ENCODE assay signal across 24 cellular contexts in genomic region chr20:58016779-58017178, GRCh38.
DNase-seq lines count a peak whose midpoint lies in the region; ATAC-seq and TF ChIP-seq lines count a peak whose summit lies in the region.
"Had no signal": no experiment of that assay in that cellular context is flagged by ENCODE, and none has a peak within 500 bp of the region (broad histone marks: within the 10 kb centered on the region; RNA-seq: fewer than 3 reads in every experiment).

No MANE protein-coding gene starts in this region.

- TF ChIP-seq POLR2A in vagina (IDR thresholded peaks at IDR 0.05): no peak

- POLR2A ChIA-PET in SK-N-SH (lab: Yijun Ruan, JAX): interaction anchor here (1.1 kb wide), 1 partner anchor 14 kb away, joined by 3 read pairs; no protein-coding TSS in a partner anchor

- TSS peak; percentile 57 for BruUV-seq in mammary epithelial cell (replicated peaks; lab: Mats Ljungman, UMichigan)

- H3K79me2 ChIP-seq in SK-N-SH (ENCODE audit: insufficient read depth): no peaks in the 10 kb centered on the region
- no peaks in the 10 kb centered on the region for H3K79me2 ChIP-seq in mammary epithelial cell (ENCODE audit: insufficient read depth, low read length)
- H3K79me2 ChIP-seq in osteoblast (ENCODE audit: insufficient read depth, low read length): no peaks in the 10 kb centered on the region
- H3K79me2 ChIP-seq in Karpas-422 (ENCODE audit: low read length): no peaks in the 10 kb centered on the region

- no peaks in the 10 kb centered on the region for H4K20me1 ChIP-seq in SK-N-SH (ENCODE audit: insufficient read depth)
- no peaks in the 10 kb centered on the region for H4K20me1 ChIP-seq in mammary epithelial cell (ENCODE audit: insufficient read depth, low read length)
- H4K20me1 ChIP-seq in osteoblast (ENCODE audit: insufficient read depth, low read length): no peaks in the 10 kb centered on the region
- no peaks in the 10 kb centered on the region for H4K20me1 ChIP-seq in Karpas-422 (ENCODE audit: insufficient read depth, low read depth, low read length)

- peaks cover 12 to 35% of the 10 kb centered on the region in 2 experiments; a peak in 3 of 4 replicates for H3K4me1 ChIP-seq in SK-N-SH (ENCODE audit: control insufficient read depth in 1 of 2, insufficient read depth in 2 of 2, low read depth in 1 of 2, low read length in 1 of 2)
- H3K4me1 ChIP-seq in mammary epithelial cell (ENCODE audit: insufficient read depth, low read length): peaks cover 42% of the 10 kb centered on the region
- peaks cover 26% of the 10 kb centered on the region for H3K4me1 ChIP-seq in osteoblast (ENCODE audit: insufficient read depth, low read length)
- H3K4me1 ChIP-seq in vagina: peaks cover 51% of the 10 kb centered on the region
- peaks cover 12% of the 10 kb centered on the region for H3K4me1 ChIP-seq in Karpas-422 (ENCODE audit: low read length)
- H3K4me1 ChIP-seq: Caco-2, upper lobe of right lung had no signal

- H3K9me3 ChIP-seq in SK-N-SH (no peaks in the 10 kb centered on the region), mammary epithelial cell (replicated peaks; ENCODE audit: insufficient read depth, low read length) (no peaks in the 10 kb centered on the region), osteoblast (ENCODE audit: low read depth, low read length) (no peaks in the 10 kb centered on the region), vagina (no peaks in the 10 kb centered on the region), Karpas-422 (ENCODE audit: low read length) (no peaks in the 10 kb centered on the region)
- H3K9me3 ChIP-seq: adrenal gland, Caco-2, neutrophil, psoas muscle, upper lobe of right lung had no signal

- H3K9me2 ChIP-seq in SK-N-SH (no peaks in the 10 kb centered on the region), Karpas-422 (replicated peaks; ENCODE audit: insufficient read depth, low read length) (no peaks in the 10 kb centered on the region)

- H3K36me3 ChIP-seq in SK-N-SH (replicated peaks in 1 of 2; ENCODE audit: control insufficient read depth in 1 of 2, insufficient read depth in 2 of 2, low read length in 1 of 2) (no peaks in the 10 kb centered on the region), mammary epithelial cell (ENCODE audit: insufficient read depth, low read length) (no peaks in the 10 kb centered on the region), osteoblast (ENCODE audit: insufficient read depth, low read length) (no peaks in the 10 kb centered on the region), vagina (no peaks in the 10 kb centered on the region), Karpas-422 (ENCODE audit: insufficient read depth, low read length) (no peaks in the 10 kb centered on the region)
- H3K36me3 ChIP-seq: adrenal gland, brain microvascular endothelial cell, left ventricle myocardium inferior, neutrophil, upper lobe of right lung had no signal

- WGBS in SK-N-SH (ENCODE audit: low lambda C conversion rate): 92% methylated on average over 2 of the region's 2 CpGs
- WGBS in mammary epithelial cell (ENCODE audit: low coverage, missing lambda C conversion rate): 94% methylated on average over 2 of the region's 2 CpGs

- H3K9ac ChIP-seq in SK-N-SH: peak overlapping the region; percentile 65; the same call in 1 of the 2 replicates
- peak overlapping the region; percentile 52 for H3K9ac ChIP-seq in mammary epithelial cell (ENCODE audit: insufficient read depth, low read length)
- H3K9ac ChIP-seq in Karpas-422 (ENCODE audit: low read length): no peak overlapping the region

- no peak for TF ChIP-seq CTCF in SK-N-SH (IDR thresholded peaks at IDR 0.05)
- no peak for TF ChIP-seq CTCF in mammary epithelial cell (conservative IDR thresholded peaks at IDR 0.05 in 1 of 2, IDR thresholded peaks at IDR 0.05 in 1 of 2; ENCODE audit: extremely low read depth in 1 of 2, insufficient read depth in 1 of 2, low read depth in 1 of 2, low read length in 2 of 2)
- no peak for TF ChIP-seq CTCF in osteoblast (IDR thresholded peaks at IDR 0.05; ENCODE audit: extremely low read depth, low read depth, low read length)
- no peak for TF ChIP-seq CTCF in vagina (IDR thresholded peaks at IDR 0.05)

- in situ Hi-C loops in mammary epithelial cell (cut with MboI; ENCODE audit: low sequenced_read_pairs in 2 of 2): no loop called here

- no peak for TF ChIP-seq RAD21 in SK-N-SH (IDR thresholded peaks at IDR 0.05; ENCODE audit: low read length)

- H3K27ac ChIP-seq in SK-N-SH (ENCODE audit: low read depth in 2 of 2, low read length in 1 of 2): peak overlapping the region in 1 of 2 experiments; percentile 83; a peak in 2 of 4 replicates
- H3K27ac ChIP-seq in mammary epithelial cell (ENCODE audit: insufficient read depth, low read depth, low read length): peak overlapping the region; percentile 91
- H3K27ac ChIP-seq in osteoblast (ENCODE audit: low read depth, low read length): peak overlapping the region; percentile 77
- H3K27ac ChIP-seq in vagina: peak overlapping the region; percentile 63
- H3K27ac ChIP-seq in Karpas-422 (ENCODE audit: low read length): no peak overlapping the region
- H3K27ac ChIP-seq: neutrophil, psoas muscle, upper lobe of right lung had no signal

- H3K4me3 ChIP-seq in SK-N-SH (ENCODE audit: low read depth in 2 of 2, low read length in 1 of 2): no peak overlapping the region; a peak in 1 of 4 replicates
- H3K4me3 ChIP-seq in mammary epithelial cell (replicated peaks in 1 of 3; ENCODE audit: insufficient read depth in 1 of 3, low read depth in 2 of 3, low read length in 3 of 3): no peak overlapping the region
- no peak overlapping the region for H3K4me3 ChIP-seq in osteoblast (ENCODE audit: insufficient read depth, low read length)
- no peak overlapping the region for H3K4me3 ChIP-seq in vagina
- H3K4me3 ChIP-seq in Karpas-422 (ENCODE audit: low read length): no peak overlapping the region
- H3K4me3 ChIP-seq: adrenal gland, left ventricle myocardium inferior, psoas muscle, upper lobe of right lung had no signal

- no peaks in the 10 kb centered on the region for H3K27me3 ChIP-seq in SK-N-SH (ENCODE audit: insufficient read depth)
- H3K27me3 ChIP-seq in mammary epithelial cell (ENCODE audit: insufficient read depth, low read length): no peaks in the 10 kb centered on the region
- no peaks in the 10 kb centered on the region for H3K27me3 ChIP-seq in osteoblast (ENCODE audit: insufficient read depth, low read length)
- H3K27me3 ChIP-seq in vagina: no peaks in the 10 kb centered on the region
- H3K27me3 ChIP-seq in Karpas-422 (ENCODE audit: low read length): no peaks in the 10 kb centered on the region
- H3K27me3 ChIP-seq: adrenal gland, brain microvascular endothelial cell, neutrophil, upper lobe of right lung had no signal

- intact Hi-C loops in mammary epithelial cell (cut with micrococcal nuclease) (loop anchor here (1.0 to 2.0 kb wide), 3 partner anchors 25 to 323 kb away; partner anchors contain the start of gene PMEPA1), vagina (cut with DNase I) (no loop called here)

- no peak for DNase-seq in SK-N-SH
- no peak for DNase-seq in mammary epithelial cell
- DNase-seq in osteoblast (ENCODE audit: insufficient read length, low spot score, missing footprints): no peak
- no peak for DNase-seq in vagina (ENCODE audit: extremely low spot score in 2 of 2)
- no peak for DNase-seq in Karpas-422
- DNase-seq: activated CD4-positive, alpha-beta memory T cell treated with anti-CD3 and anti-CD28 coated beads for 36 hours; activated CD4-positive, alpha-beta T cell treated with anti-CD3 and anti-CD28 coated beads for 1 hour; activated naive CD4-positive, alpha-beta T cell treated with anti-CD3 and anti-CD28 coated beads for 36 hours; DMS79; GDM1; glutamatergic neuron; left ventricle myocardium inferior; naive B cell; NCI-H82; psoas muscle; upper lobe of right lung had no signal

- peak overlapping the region; percentile 79 for H3K4me2 ChIP-seq in SK-N-SH
- H3K4me2 ChIP-seq in mammary epithelial cell (ENCODE audit: insufficient read depth, low read depth, low read length): peak overlapping the region; percentile 74
- peak overlapping the region; percentile 50 for H3K4me2 ChIP-seq in osteoblast (ENCODE audit: insufficient read depth, low read length)
- no peak overlapping the region for H3K4me2 ChIP-seq in Karpas-422 (ENCODE audit: low read depth, low read length, poor library complexity, severe bottlenecking)

- TF ChIP-seq EP300 in SK-N-SH (IDR thresholded peaks at IDR 0.05; ENCODE audit: borderline replicate concordance in 1 of 2, low read depth in 1 of 2, low read length in 1 of 2): no peak

- dilution Hi-C loops in mammary epithelial cell (cut with HindIII; ENCODE audit: low sequenced_read_pairs): no loop called here

- H2AFZ ChIP-seq in SK-N-SH (ENCODE audit: low read depth) (peak overlapping the region; percentile 71; the same call in 1 of the 2 replicates), mammary epithelial cell (ENCODE audit: low read depth, low read length) (no peak overlapping the region), osteoblast (ENCODE audit: low read length) (peak overlapping the region; percentile 27), Karpas-422 (ENCODE audit: low read length) (no peak overlapping the region)

- CTCF ChIA-PET in SK-N-SH (lab: Yijun Ruan, JAX) (no interaction called here), mammary epithelial cell (lab: Charles Lee; ENCODE audit: low non-redundant PET) (no interaction called here)

- peaks cover 12% of the 10 kb centered on the region for H3F3A ChIP-seq in SK-N-SH (replicated peaks; ENCODE audit: insufficient read depth)

- no peak for ATAC-seq in SK-N-SH treated with all-trans-retinoic acid at 6 μM for 48 hours
- no peak for ATAC-seq in HG03280 (IDR thresholded peaks at IDR 0.05; ENCODE audit: unreplicated experiment)
- ATAC-seq in HG03139 (IDR thresholded peaks at IDR 0.05; ENCODE audit: unreplicated experiment): no peak
- ATAC-seq: stimulated activated memory B cell treated with anti-CD40 and anti-IgM and Interleukin-4, amounts not matched to agents 10 μg/mL and 1 μg/mL and 100 μg/mL, for 72 hours had no signal

TF ChIP-seq in SK-N-SH, 30 proteins besides CTCF, POLR2A, EP300 and RAD21 (continues in another document):
- no peak for TF ChIP-seq TEAD4 (IDR thresholded peaks at IDR 0.05; ENCODE audit: borderline replicate concordance, insufficient read depth)
- no peak for TF ChIP-seq ELF1 (IDR thresholded peaks at IDR 0.05)
- TF ChIP-seq FOXJ3 (CRISPR knock-in tag; IDR thresholded peaks at IDR 0.05): no peak
- no peak for TF ChIP-seq NRF1 (IDR thresholded peaks at IDR 0.05; ENCODE audit: low read depth, low read length)
- no peak for TF ChIP-seq GATA2 (CRISPR knock-in tag; IDR thresholded peaks at IDR 0.05)
- TF ChIP-seq POLR2AphosphoS5 (IDR thresholded peaks at IDR 0.05; ENCODE audit: low read depth, low read length): no peak
- no peak for TF ChIP-seq FOSL2 (IDR thresholded peaks at IDR 0.05; ENCODE audit: borderline replicate concordance, low read depth)

TF ChIP-seq in SK-N-SH treated with all-trans-retinoic acid at 6 μM for 48 hours, 23 proteins besides CTCF, POLR2A, EP300 and RAD21:
- no peak for TF ChIP-seq TCF4 (CRISPR knock-in tag; IDR thresholded peaks at IDR 0.05; ENCODE audit: borderline replicate concordance)
- TF ChIP-seq TOX (CRISPR knock-in tag; IDR thresholded peaks at IDR 0.05; ENCODE audit: borderline replicate concordance): no peak
- no peak for TF ChIP-seq BACH2 (CRISPR knock-in tag; IDR thresholded peaks at IDR 0.05; ENCODE audit: borderline replicate concordance)
- TF ChIP-seq ZNF8 (CRISPR knock-in tag; IDR thresholded peaks at IDR 0.05): no peak
- TF ChIP-seq ZC3H10 (CRISPR knock-in tag; IDR thresholded peaks at IDR 0.05): no peak
- TF ChIP-seq ISL1 (CRISPR knock-in tag; IDR thresholded peaks at IDR 0.05): no peak
TF ChIP-seq in SK-N-SH treated with all-trans-retinoic acid at 6 μM for 48 hours: peak in this region for 0.

Comparison
In these comparisons a context has a peak if more than half of its experiments do, and no peak if none do; other contexts are left out.
1. H2AFZ ChIP-seq: peak in SK-N-SH (single experiment) and osteoblast (single experiment); none in mammary epithelial cell (single experiment) and Karpas-422 (single experiment).